Comparison of ENCODE assay signal across 28 cellular contexts in genomic region chr1:64561993-64562392, GRCh38.
"Had no signal": no experiment of that assay in that cellular context is flagged by ENCODE, and none has a peak within 500 bp of the region (broad histone marks: within the 10 kb centered on the region; RNA-seq: fewer than 3 reads in every experiment).

No MANE protein-coding gene starts in this region.

- DNase-seq: stimulated activated CD4-positive, alpha-beta T cell treated with anti-CD3 and anti-CD28 coated beads, Interleukin-2, amount 100 ng/mL, for 48 hours; stimulated activated CD4-positive, alpha-beta T cell treated with anti-CD3 and anti-CD28 coated beads, Interleukin-4, amount 100 ng/mL, for 1 hour; stimulated activated CD4-positive, alpha-beta T cell treated with anti-CD3 and anti-CD28 coated beads, Interleukin-4, amount 100 ng/mL, for 24 hours; stimulated activated CD4-positive, alpha-beta T cell treated with anti-CD3 and anti-CD28 coated beads, Interleukin-4, amount 100 ng/mL, for 4 hours; stimulated activated CD8-positive, alpha-beta memory T cell treated with anti-CD3 and anti-CD28 coated beads, Interleukin-4, amount 100 ng/mL, for 48 hours; stimulated activated naive B cell treated with anti-CD40 and anti-IgM and Interleukin-4, amounts not matched to agents 10 μg/mL and 1 μg/mL and 100 μg/mL, for 72 hours; stimulated activated naive CD4-positive, alpha-beta T cell; stimulated activated naive CD4-positive, alpha-beta T cell treated with Interleukin-2 at 50 U/mL for 16 hours; stimulated activated naive CD8-positive, alpha-beta T cell treated with anti-CD3 and anti-CD28 coated beads, Interleukin-15, amount 100 ng/mL, for 72 hours; stimulated activated naive CD8-positive, alpha-beta T cell treated with anti-CD3 and anti-CD28 coated beads, Interleukin-15, Interleukin-2, amounts not matched to agents 100 U/mL and 50 U/mL, for 24 hours; stomach; substantia nigra; testis; thyroid gland; tibial artery; transverse colon; trophoblast cell; upper lobe of left lung; upper lobe of right lung; uterus had no signal

- H3K4me3 Mint-ChIP-seq: stimulated activated effector memory CD8-positive, alpha-beta T cell treated with anti-CD3 and anti-CD28 coated beads, Interleukin-12 subunit alpha, Interleukin-12 subunit beta, amount 100 ng/mL, for 72 hours; stimulated activated memory B cell treated with anti-CD40 and anti-IgM and Interleukin-4, amounts not matched to agents 10 μg/mL and 1 μg/mL and 100 μg/mL, for 72 hours; stimulated activated naive B cell treated with anti-CD40 and anti-IgM and Interleukin-4, amounts not matched to agents 10 μg/mL and 1 μg/mL and 100 μg/mL, for 72 hours; stimulated activated naive CD8-positive, alpha-beta T cell treated with anti-CD3 and anti-CD28 coated beads, Interleukin-15, amount 100 ng/mL, for 72 hours; stimulated activated naive CD8-positive, alpha-beta T cell treated with anti-CD3 and anti-CD28 coated beads, Interleukin-15, Interleukin-2, amounts not matched to agents 100 ng/mL and 50 ng/mL, for 24 hours; type B pancreatic cell had no signal

- H3K36me3 ChIP-seq: thoracic aorta, thyroid gland, tibial nerve, uterus had no signal

- H3K9me3 ChIP-seq: suprapubic skin, testis, thyroid gland, transverse colon, upper lobe of right lung, vagina had no signal

- H3K27ac Mint-ChIP-seq: stimulated activated effector memory CD8-positive, alpha-beta T cell treated with anti-CD3 and anti-CD28 coated beads, Interleukin-12 subunit alpha, Interleukin-12 subunit beta, amount 100 ng/mL, for 72 hours; stimulated activated memory B cell treated with anti-CD40 and anti-IgM and Interleukin-4, amounts not matched to agents 10 μg/mL and 1 μg/mL and 100 μg/mL, for 72 hours; stimulated activated naive B cell treated with anti-CD40 and anti-IgM and Interleukin-4, amounts not matched to agents 10 μg/mL and 1 μg/mL and 100 μg/mL, for 72 hours; stimulated activated naive CD8-positive, alpha-beta T cell treated with anti-CD3 and anti-CD28 coated beads, Interleukin-15, amount 100 ng/mL, for 72 hours; stimulated activated naive CD8-positive, alpha-beta T cell treated with anti-CD3 and anti-CD28 coated beads, Interleukin-15, Interleukin-2, amounts not matched to agents 100 ng/mL and 50 ng/mL, for 24 hours; type B pancreatic cell had no signal

- H3K4me1 ChIP-seq: testis, thyroid gland, tibial nerve, transverse colon, uterus, vagina had no signal

- H3K36me3 Mint-ChIP-seq: stimulated activated effector memory CD8-positive, alpha-beta T cell treated with anti-CD3 and anti-CD28 coated beads, Interleukin-12 subunit alpha, Interleukin-12 subunit beta, amount 100 ng/mL, for 72 hours; stimulated activated memory B cell treated with anti-CD40 and anti-IgM and Interleukin-4, amounts not matched to agents 10 μg/mL and 1 μg/mL and 100 μg/mL, for 72 hours had no signal

- H3K9me3 Mint-ChIP-seq: stimulated activated effector memory CD8-positive, alpha-beta T cell treated with anti-CD3 and anti-CD28 coated beads, Interleukin-12 subunit alpha, Interleukin-12 subunit beta, amount 100 ng/mL, for 72 hours; stimulated activated memory B cell treated with anti-CD40 and anti-IgM and Interleukin-4, amounts not matched to agents 10 μg/mL and 1 μg/mL and 100 μg/mL, for 72 hours; stimulated activated naive CD8-positive, alpha-beta T cell treated with anti-CD3 and anti-CD28 coated beads, Interleukin-15, Interleukin-2, amounts not matched to agents 100 ng/mL and 50 ng/mL, for 24 hours; type B pancreatic cell had no signal

- H3K4me3 ChIP-seq: stomach, suprapubic skin, testis, thoracic aorta, thyroid gland, tibial artery, tibial nerve, transverse colon, upper lobe of left lung, upper lobe of right lung, uterus, vagina had no signal

- H3K27me3 ChIP-seq: stomach, suprapubic skin, testis, thyroid gland, tibial artery, transverse colon, upper lobe of left lung, upper lobe of right lung, uterus, vagina had no signal

- H3K4me1 Mint-ChIP-seq: stimulated activated effector memory CD8-positive, alpha-beta T cell treated with anti-CD3 and anti-CD28 coated beads, Interleukin-12 subunit alpha, Interleukin-12 subunit beta, amount 100 ng/mL, for 72 hours; stimulated activated memory B cell treated with anti-CD40 and anti-IgM and Interleukin-4, amounts not matched to agents 10 μg/mL and 1 μg/mL and 100 μg/mL, for 72 hours; stimulated activated naive B cell treated with anti-CD40 and anti-IgM and Interleukin-4, amounts not matched to agents 10 μg/mL and 1 μg/mL and 100 μg/mL, for 72 hours; stimulated activated naive CD8-positive, alpha-beta T cell treated with anti-CD3 and anti-CD28 coated beads, Interleukin-15, amount 100 ng/mL, for 72 hours had no signal

- ATAC-seq: stimulated activated effector memory CD8-positive, alpha-beta T cell treated with anti-CD3 and anti-CD28 coated beads, Interleukin-12 subunit alpha, Interleukin-12 subunit beta, amount 100 ng/mL, for 72 hours; stimulated activated memory B cell treated with anti-CD40 and anti-IgM and Interleukin-4, amounts not matched to agents 10 μg/mL and 1 μg/mL and 100 μg/mL, for 72 hours; stimulated activated naive B cell treated with anti-CD40 and anti-IgM and Interleukin-4, amounts not matched to agents 10 μg/mL and 1 μg/mL and 100 μg/mL, for 72 hours; stimulated activated naive CD8-positive, alpha-beta T cell treated with anti-CD3 and anti-CD28 coated beads, Interleukin-15, amount 100 ng/mL, for 72 hours; stimulated activated naive CD8-positive, alpha-beta T cell treated with anti-CD3 and anti-CD28 coated beads, Interleukin-15, Interleukin-2, amounts not matched to agents 100 U/mL and 50 U/mL, for 24 hours; upper lobe of right lung had no signal

- H3K27ac ChIP-seq: stomach, suprapubic skin, testis, thoracic aorta, thyroid gland, tibial artery, tibial nerve, transverse colon, upper lobe of left lung, upper lobe of right lung, uterus, vagina had no signal

- H3K27me3 Mint-ChIP-seq: stimulated activated naive CD8-positive, alpha-beta T cell treated with anti-CD3 and anti-CD28 coated beads, Interleukin-15, amount 100 ng/mL, for 72 hours; stimulated activated naive CD8-positive, alpha-beta T cell treated with anti-CD3 and anti-CD28 coated beads, Interleukin-15, Interleukin-2, amounts not matched to agents 100 ng/mL and 50 ng/mL, for 24 hours; type B pancreatic cell had no signal
